2 cellular contexts compared by ENCODE assay signal in the genomic region with DNA sequence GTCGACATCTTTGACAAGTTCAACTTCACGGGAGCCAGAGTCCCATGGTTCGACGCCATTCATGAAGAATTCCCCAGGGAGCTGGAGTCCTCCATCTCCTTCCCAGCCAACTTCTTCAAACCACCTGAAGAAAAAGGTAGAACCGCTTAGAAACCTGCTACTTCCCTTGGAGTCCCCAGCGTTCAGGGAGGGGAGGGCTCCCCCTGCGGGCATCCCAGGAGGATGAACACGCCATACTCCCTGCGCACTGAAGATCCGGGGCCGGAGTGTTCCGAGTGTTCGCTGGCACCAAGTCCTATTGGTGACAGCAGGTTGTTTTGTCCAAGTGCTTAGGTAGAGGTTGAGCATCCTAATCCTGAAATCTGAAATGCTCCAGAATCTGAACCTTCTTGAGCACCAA.
TF ChIP-seq lines count a peak whose summit lies in the region.

No MANE protein-coding gene starts in this region.

TF ChIP-seq in SK-N-SH, 30 proteins besides CTCF, POLR2A, EP300 and RAD21 (continued from another document):
- TF ChIP-seq, protein P1, sequence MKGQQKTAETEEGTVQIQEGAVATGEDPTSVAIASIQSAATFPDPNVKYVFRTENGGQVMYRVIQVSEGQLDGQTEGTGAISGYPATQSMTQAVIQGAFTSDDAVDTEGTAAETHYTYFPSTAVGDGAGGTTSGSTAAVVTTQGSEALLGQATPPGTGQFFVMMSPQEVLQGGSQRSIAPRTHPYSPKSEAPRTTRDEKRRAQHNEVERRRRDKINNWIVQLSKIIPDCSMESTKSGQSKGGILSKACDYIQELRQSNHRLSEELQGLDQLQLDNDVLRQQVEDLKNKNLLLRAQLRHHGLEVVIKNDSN (IDR thresholded peaks at IDR 0.05; ENCODE audit: borderline replicate concordance, low read depth), result no peak
- TF ChIP-seq TAF1 (IDR thresholded peaks at IDR 0.05; ENCODE audit: borderline replicate concordance, low read depth, low read length) (no peak), POLR2AphosphoS5 (IDR thresholded peaks at IDR 0.05; ENCODE audit: low read depth, low read length) (no peak)
- TF ChIP-seq, protein P2, sequence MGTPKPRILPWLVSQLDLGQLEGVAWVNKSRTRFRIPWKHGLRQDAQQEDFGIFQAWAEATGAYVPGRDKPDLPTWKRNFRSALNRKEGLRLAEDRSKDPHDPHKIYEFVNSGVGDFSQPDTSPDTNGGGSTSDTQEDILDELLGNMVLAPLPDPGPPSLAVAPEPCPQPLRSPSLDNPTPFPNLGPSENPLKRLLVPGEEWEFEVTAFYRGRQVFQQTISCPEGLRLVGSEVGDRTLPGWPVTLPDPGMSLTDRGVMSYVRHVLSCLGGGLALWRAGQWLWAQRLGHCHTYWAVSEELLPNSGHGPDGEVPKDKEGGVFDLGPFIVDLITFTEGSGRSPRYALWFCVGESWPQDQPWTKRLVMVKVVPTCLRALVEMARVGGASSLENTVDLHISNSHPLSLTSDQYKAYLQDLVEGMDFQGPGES (IDR thresholded peaks at IDR 0.05; ENCODE audit: low read depth, low read length), result no peak

TF ChIP-seq in SK-N-SH treated with all-trans-retinoic acid at 6 μM for 48 hours, 23 proteins besides CTCF, POLR2A, EP300 and RAD21 (continued from another document):
- TF ChIP-seq, protein P3, sequence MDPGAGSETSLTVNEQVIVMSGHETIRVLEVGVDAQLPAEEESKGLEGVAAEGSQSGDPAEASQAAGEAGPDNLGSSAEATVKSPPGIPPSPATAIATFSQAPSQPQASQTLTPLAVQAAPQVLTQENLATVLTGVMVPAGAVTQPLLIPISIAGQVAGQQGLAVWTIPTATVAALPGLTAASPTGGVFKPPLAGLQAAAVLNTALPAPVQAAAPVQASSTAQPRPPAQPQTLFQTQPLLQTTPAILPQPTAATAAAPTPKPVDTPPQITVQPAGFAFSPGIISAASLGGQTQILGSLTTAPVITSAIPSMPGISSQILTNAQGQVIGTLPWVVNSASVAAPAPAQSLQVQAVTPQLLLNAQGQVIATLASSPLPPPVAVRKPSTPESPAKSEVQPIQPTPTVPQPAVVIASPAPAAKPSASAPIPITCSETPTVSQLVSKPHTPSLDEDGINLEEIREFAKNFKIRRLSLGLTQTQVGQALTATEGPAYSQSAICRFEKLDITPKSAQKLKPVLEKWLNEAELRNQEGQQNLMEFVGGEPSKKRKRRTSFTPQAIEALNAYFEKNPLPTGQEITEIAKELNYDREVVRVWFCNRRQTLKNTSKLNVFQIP (CRISPR knock-in tag; IDR thresholded peaks at IDR 0.05; ENCODE audit: borderline replicate concordance, low read depth), result no peak
- TF ChIP-seq BACH2 (CRISPR knock-in tag; IDR thresholded peaks at IDR 0.05; ENCODE audit: borderline replicate concordance) (no peak), RARB (CRISPR knock-in tag; IDR thresholded peaks at IDR 0.05) (no peak), PPARA (CRISPR knock-in tag; IDR thresholded peaks at IDR 0.05; ENCODE audit: borderline replicate concordance) (no peak), GLIS3 (CRISPR knock-in tag; IDR thresholded peaks at IDR 0.05) (no peak), ARNTL (CRISPR knock-in tag; IDR thresholded peaks at IDR 0.05; ENCODE audit: borderline replicate concordance, low read depth) (no peak)
- TF ChIP-seq, protein P4, sequence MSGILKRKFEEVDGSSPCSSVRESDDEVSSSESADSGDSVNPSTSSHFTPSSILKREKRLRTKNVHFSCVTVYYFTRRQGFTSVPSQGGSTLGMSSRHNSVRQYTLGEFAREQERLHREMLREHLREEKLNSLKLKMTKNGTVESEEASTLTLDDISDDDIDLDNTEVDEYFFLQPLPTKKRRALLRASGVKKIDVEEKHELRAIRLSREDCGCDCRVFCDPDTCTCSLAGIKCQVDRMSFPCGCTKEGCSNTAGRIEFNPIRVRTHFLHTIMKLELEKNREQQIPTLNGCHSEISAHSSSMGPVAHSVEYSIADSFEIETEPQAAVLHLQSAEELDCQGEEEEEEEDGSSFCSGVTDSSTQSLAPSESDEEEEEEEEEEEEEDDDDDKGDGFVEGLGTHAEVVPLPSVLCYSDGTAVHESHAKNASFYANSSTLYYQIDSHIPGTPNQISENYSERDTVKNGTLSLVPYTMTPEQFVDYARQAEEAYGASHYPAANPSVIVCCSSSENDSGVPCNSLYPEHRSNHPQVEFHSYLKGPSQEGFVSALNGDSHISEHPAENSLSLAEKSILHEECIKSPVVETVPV (CRISPR knock-in tag; IDR thresholded peaks at IDR 0.05), result no peak
